ENCODE assay signal across 8 cellular contexts in genomic region chr3:138180375-138181029, GRCh38. TPM values are rescaled to one million over a fixed set of nuclear protein-coding genes. Genes with fewer than 3 reads are reported as not detected.
DNase-seq lines count a peak whose midpoint lies in the region; ATAC-seq lines count a peak whose summit lies in the region.

No MANE protein-coding gene starts in this region.

- ATAC-seq in GM21737 (IDR thresholded peaks at IDR 0.05; ENCODE audit: unreplicated experiment): peak; percentile 66
- no peak for ATAC-seq in HG02938 (IDR thresholded peaks at IDR 0.05; ENCODE audit: unreplicated experiment)

- DNase-seq in EL: peak; percentile 28
- peak; percentile 64 for DNase-seq in M059J (ENCODE audit: low read depth)
- DNase-seq in RPMI7951 (ENCODE audit: low read depth): peak; percentile 37
- DNase-seq in cerebellar cortex (ENCODE audit: low spot score): peak; percentile 87
- peak; percentile 27 for DNase-seq in midbrain (lab: John Stamatoyannopoulos, UW)
- no peak for DNase-seq in amniotic stem cell (lab: John Stamatoyannopoulos, UW)

RNA-seq across cellular contexts. Expression of gene DBR1, which starts 5.8 kb away (rescaled TPM):
- 24.3 and 34.9 TPM in 2 replicates for total RNA-seq in M059J (2014; rRNA removed; shearing (Covaris generic))
- 22.9 and 25.1 TPM in 2 replicates for total RNA-seq in RPMI7951 (2014; rRNA removed; shearing (Covaris generic))

RNA-seq across cellular contexts. Expression of gene ARMC8, which starts 6.6 kb away (rescaled TPM):
- total RNA-seq in M059J (2014; rRNA removed; shearing (Covaris generic)): 47.9 and 53.1 TPM in 2 replicates
- 42.7 and 67.5 TPM in 2 replicates for total RNA-seq in RPMI7951 (2014; rRNA removed; shearing (Covaris generic))

RNA-seq across cellular contexts. Expression of gene A4GNT, which starts 48.3 kb away (rescaled TPM):
- total RNA-seq in M059J (2014; rRNA removed; shearing (Covaris generic)): not detected in 2 replicates
- not detected in 2 replicates for total RNA-seq in RPMI7951 (2014; rRNA removed; shearing (Covaris generic))
